21 cellular contexts compared by ENCODE assay signal in the genomic region with DNA sequence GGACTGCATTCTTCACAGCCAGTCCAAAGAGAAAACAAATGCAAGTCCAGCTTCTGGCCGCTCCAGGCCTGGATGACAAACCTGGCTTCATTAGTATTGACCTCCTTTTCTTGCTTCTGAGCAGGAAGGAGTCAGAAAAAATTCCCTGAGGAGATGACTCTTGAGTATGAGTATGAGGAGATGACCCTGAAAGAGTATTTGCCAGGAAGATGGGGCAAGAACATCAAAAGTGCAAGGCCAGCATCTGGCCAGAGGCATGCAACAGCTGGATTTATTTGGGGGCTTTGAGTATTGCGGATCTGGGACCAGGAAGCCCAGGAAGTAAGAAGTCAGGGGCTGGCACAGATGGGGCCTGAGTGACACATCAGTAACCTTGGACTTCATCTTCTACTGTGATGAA.
DNase-seq lines count a peak whose midpoint lies in the region; ATAC-seq and TF ChIP-seq lines count a peak whose summit lies in the region.
"Had no signal": no experiment of that assay in that cellular context is flagged by ENCODE, and none has a peak within 500 bp of the region (broad histone marks: within the 10 kb centered on the region; RNA-seq: fewer than 3 reads in every experiment).

No MANE protein-coding gene starts in this region.

- peak; percentile 79 for DNase-seq in MG63
- DNase-seq in fibroblast of peridontal ligament (ENCODE audit: extremely low read depth) = peak; percentile 95
- peak; percentile 8 for DNase-seq in mucosa of gallbladder (ENCODE audit: low spot score)
- DNase-seq in NK-92 treated with Interleukin-12 subunit alpha and Interleukin-12 subunit beta, amount 100 ng/mL, for 24 hours (lab: John Stamatoyannopoulos, UW) = no peak
- DNase-seq in endothelial cell (ENCODE audit: low spot score) = no peak
- DNase-seq in ureter (ENCODE audit: low spot score) = no peak
- DNase-seq: activated CD8-positive, alpha-beta T cell treated with anti-CD3 and anti-CD28 coated beads, Interleukin-2, amount 10 ng/mL, durations not matched to agents 7 days and 5 days; dermis blood vessel endothelial cell; esophagus squamous epithelium; NCI-H2029; NCI-H69; sigmoid colon; stimulated activated CD4-positive, alpha-beta T cell treated with anti-CD3 and anti-CD28 coated beads, Interleukin-4, amount 100 ng/mL, for 24 hours had no signal

- H3K27me3 ChIP-seq in ACC112 (ENCODE audit: insufficient read depth, low read length) (no peaks in the 10 kb centered on the region), MG63 (no peaks in the 10 kb centered on the region)
- H3K27me3 ChIP-seq: ascending aorta, Peyer's patch, tibial nerve had no signal

- H3K4me3 ChIP-seq in ACC112 (ENCODE audit: low read depth, low read length) = no peak overlapping the region
- no peak overlapping the region for H3K4me3 ChIP-seq in MG63
- H3K4me3 ChIP-seq: ascending aorta, esophagus squamous epithelium, Peyer's patch, sigmoid colon, tibial nerve had no signal

- no peak overlapping the region for H3K27ac Mint-ChIP-seq in endothelial cell (ENCODE audit: unreplicated experiment)
- H3K27ac Mint-ChIP-seq: activated CD8-positive, alpha-beta T cell treated with anti-CD3 and anti-CD28 coated beads, Interleukin-2, amount 10 ng/mL, durations not matched to agents 7 days and 5 days; activated T-helper 2 cell treated with anti-CD3 and anti-CD28 coated beads, Interferon-gamma antibody, Interleukin-2, Interleukin-4, amounts not matched to agents 10 μg/mL and 5 μg/mL and 100 μg/mL, durations not matched to agents 14 hours and 24 hours and 36 hours; memory B cell had no signal

- H3K4me1 ChIP-seq in ACC112 (ENCODE audit: control insufficient read depth, insufficient read depth, low read length, unreplicated experiment) = peaks cover 20% of the 10 kb centered on the region
- H3K4me1 ChIP-seq: ascending aorta, Peyer's patch, sigmoid colon, tibial nerve had no signal

- H3K36me3 Mint-ChIP-seq in endothelial cell (ENCODE audit: low read depth, unreplicated experiment) = no peaks in the 10 kb centered on the region
- H3K36me3 Mint-ChIP-seq: memory B cell had no signal

- H3K9me3 Mint-ChIP-seq in endothelial cell (ENCODE audit: unreplicated experiment) = no peaks in the 10 kb centered on the region
- H3K9me3 Mint-ChIP-seq: activated T-helper 2 cell treated with anti-CD3 and anti-CD28 coated beads, Interferon-gamma antibody, Interleukin-2, Interleukin-4, amounts not matched to agents 10 μg/mL and 5 μg/mL and 100 μg/mL, durations not matched to agents 14 hours and 24 hours and 36 hours; memory B cell had no signal

- ATAC-seq in GM18498 (IDR thresholded peaks at IDR 0.05; ENCODE audit: unreplicated experiment) = no peak
- ATAC-seq: activated CD8-positive, alpha-beta T cell treated with anti-CD3 and anti-CD28 coated beads, Interleukin-2, amount 10 ng/mL, durations not matched to agents 7 days and 5 days had no signal

- no peak overlapping the region for H3K4me3 Mint-ChIP-seq in endothelial cell (ENCODE audit: unreplicated experiment)
- H3K4me3 Mint-ChIP-seq: activated CD8-positive, alpha-beta T cell treated with anti-CD3 and anti-CD28 coated beads, Interleukin-2, amount 10 ng/mL, durations not matched to agents 7 days and 5 days; memory B cell had no signal

- H3K79me2 ChIP-seq in ACC112 (ENCODE audit: control insufficient read depth, insufficient read depth, low read length, unreplicated experiment) = peaks cover 4% of the 10 kb centered on the region

- H3K4me1 Mint-ChIP-seq in endothelial cell (ENCODE audit: unreplicated experiment) = no peaks in the 10 kb centered on the region
- H3K4me1 Mint-ChIP-seq: memory B cell had no signal

- H3K36me3 ChIP-seq in ACC112 (ENCODE audit: insufficient read depth, low read length) (no peaks in the 10 kb centered on the region), MG63 (no peaks in the 10 kb centered on the region)
- H3K36me3 ChIP-seq: ascending aorta, esophagus squamous epithelium, Peyer's patch, sigmoid colon, tibial nerve had no signal

- no peak overlapping the region for H2AFZ ChIP-seq in ACC112 (ENCODE audit: low read length, unreplicated experiment)

- peaks cover 6% of the 10 kb centered on the region; the same call in 1 of the 2 replicates for H3K9me3 ChIP-seq in MG63
- H3K9me3 ChIP-seq: ascending aorta, esophagus squamous epithelium, Peyer's patch, sigmoid colon had no signal

- TF ChIP-seq CTCF in endothelial cell (IDR thresholded peaks at IDR 0.05; ENCODE audit: unreplicated experiment) = no peak

- peaks cover 11% of the 10 kb centered on the region for H3K27me3 Mint-ChIP-seq in endothelial cell (ENCODE audit: unreplicated experiment)

- H3K27ac ChIP-seq in ACC112 (ENCODE audit: low read depth, low read length) = peak overlapping the region; percentile 40; the same call in 1 of the 2 replicates
- H3K27ac ChIP-seq: ascending aorta, Peyer's patch, sigmoid colon, tibial nerve, VCaP had no signal

Comparison
In these comparisons a context has a peak if more than half of its experiments do, and no peak if none do; other contexts are left out.
1. DNase-seq: peak in MG63 (single experiment), fibroblast of peridontal ligament (single experiment) and mucosa of gallbladder (single experiment); none in NK-92 treated with Interleukin-12 subunit alpha and Interleukin-12 subunit beta, amount 100 ng/mL, for 24 hours (single experiment), endothelial cell (single experiment) and ureter (single experiment).